ENCODE assay signal across 13 cellular contexts in the genomic region with DNA sequence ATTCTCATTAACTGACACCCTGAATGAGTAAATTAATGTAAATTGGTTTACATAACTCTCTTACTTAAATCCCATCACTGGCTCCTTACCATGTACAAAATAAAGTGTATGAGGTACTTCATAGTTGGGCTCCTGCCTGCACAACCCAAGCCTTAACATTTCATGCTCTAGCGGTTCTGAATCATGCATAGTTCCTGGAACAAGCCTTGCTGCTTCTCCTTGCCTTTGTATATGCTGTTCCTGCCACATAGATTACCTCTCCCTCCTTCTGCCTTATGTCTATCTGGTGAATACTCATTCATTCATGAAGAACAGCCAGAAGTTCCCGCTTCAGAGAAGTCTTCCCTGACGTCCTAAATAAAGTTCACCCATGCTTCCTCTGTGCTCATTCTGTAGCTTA.
"Had no signal": no experiment of that assay in that cellular context is flagged by ENCODE, and none has a peak within 500 bp of the region (broad histone marks: within the 10 kb centered on the region; RNA-seq: fewer than 3 reads in every experiment).

No MANE protein-coding gene starts in this region.

- DNase-seq: activated CD4-positive, alpha-beta T cell treated with anti-CD3 and anti-CD28 coated beads, Interleukin-2, amount 10 ng/mL, durations not matched to agents 24 days and 14 days; activated CD4-positive, CD25-positive, alpha-beta regulatory T cell; activated CD8-positive, alpha-beta memory T cell treated with anti-CD3 and anti-CD28 coated beads, Interleukin-2, amount 50 U/mL, for 4 hours; activated CD8-positive, alpha-beta T cell treated with anti-CD3 and anti-CD28 coated beads, Interleukin-2, amount 10 ng/mL, durations not matched to agents 7 days and 5 days; activated effector memory CD4-positive, alpha-beta T cell treated with anti-CD3 and anti-CD28 coated beads, Interleukin-2, amount 50 U/mL, for 16 hours; activated T-cell treated with anti-CD3 and anti-CD28 coated beads, Interleukin-2, amount 50 U/mL, for 48 hours; caudate nucleus; islet precursor cell; left ventricle myocardium inferior; naive thymus-derived CD4-positive, alpha-beta T cell; posterior cingulate gyrus had no signal

- ATAC-seq: activated CD8-positive, alpha-beta T cell treated with anti-CD3 and anti-CD28 coated beads, Interleukin-2, amount 10 ng/mL, durations not matched to agents 7 days and 5 days; activated naive CD4-positive, alpha-beta T cell treated with anti-CD3 and anti-CD28 coated beads, Interleukin-2, amount 50 U/mL, for 72 hours; naive thymus-derived CD4-positive, alpha-beta T cell; stimulated activated memory B cell treated with anti-CD40 and anti-IgM and Interleukin-4, amounts not matched to agents 10 μg/mL and 1 μg/mL and 100 μg/mL, for 72 hours had no signal
